ENCODE assay signal across 25 cellular contexts in genomic region chr6:37321101-37321500, GRCh38. TPM values are rescaled to one million over a fixed set of nuclear protein-coding genes. Genes with fewer than 3 reads are reported as not detected.
DNase-seq lines count a peak whose midpoint lies in the region; ATAC-seq, FAIRE-seq and TF ChIP-seq lines count a peak whose summit lies in the region.
"Had no signal": no experiment of that assay in that cellular context is flagged by ENCODE, and none has a peak within 500 bp of the region (broad histone marks: within the 10 kb centered on the region; RNA-seq: fewer than 3 reads in every experiment).

No MANE protein-coding gene starts in this region.

- H3K27me3 ChIP-seq in HepG2 (ENCODE audit: control insufficient read depth in 1 of 2, insufficient read depth in 2 of 2, low read length in 2 of 2), result no peaks in the 10 kb centered on the region
- H3K27me3 ChIP-seq in right lobe of liver, result no peaks in the 10 kb centered on the region
- H3K27me3 ChIP-seq in left ventricle myocardium inferior (ENCODE audit: low read depth), result no peaks in the 10 kb centered on the region
- H3K27me3 ChIP-seq: brain microvascular endothelial cell had no signal

- TF ChIP-seq POLR2A in HepG2 (IDR thresholded peaks at IDR 0.05; ENCODE audit: insufficient read depth in 1 of 2, low read depth in 2 of 2, low read length in 2 of 2) (no peak), right lobe of liver (IDR thresholded peaks at IDR 0.05) (no peak)

- CTCF ChIA-PET in HepG2 (lab: Yijun Ruan, JAX; ENCODE audit: low intra/inter-chr PET ratio, low total read pairs), result no interaction called here

- H3K4me3 ChIP-seq in HepG2 (replicated peaks in 1 of 3; ENCODE audit: insufficient read depth in 1 of 3, low read depth in 2 of 3, low read length in 3 of 3), result no peak overlapping the region
- H3K4me3 ChIP-seq in right lobe of liver, result no peak overlapping the region
- no peak overlapping the region for H3K4me3 ChIP-seq in left ventricle myocardium inferior

- H3K27ac Mint-ChIP-seq in glutamatergic neuron (ENCODE audit: unreplicated experiment), result no peak overlapping the region
- H3K27ac Mint-ChIP-seq: activated naive CD8-positive, alpha-beta T cell treated with anti-CD3 and anti-CD28 coated beads, Interleukin-2, amount 50 U/mL, for 24 hours; dendritic cell treated with granulocyte-macrophage colony-stimulating factor and Interleukin-4, amounts not matched to agents 40 ng/mL and 50 ng/mL, for 4 days; WTC11 had no signal

- peaks cover 34% of the 10 kb centered on the region for H3K4me1 ChIP-seq in HepG2 (ENCODE audit: insufficient read depth, low read length)
- peaks cover 0 to 20% (median 10%) of the 10 kb centered on the region in 4 donors for H3K4me1 ChIP-seq in right lobe of liver
- H3K4me1 ChIP-seq in left ventricle myocardium inferior, result peaks cover 47% of the 10 kb centered on the region

- H3K9ac ChIP-seq in HepG2 (ENCODE audit: insufficient read depth, low read depth, low read length), result no peak overlapping the region
- H3K9ac ChIP-seq: SK-N-SH had no signal

- H3K9me3 ChIP-seq in HepG2 (ENCODE audit: low read length), result no peaks in the 10 kb centered on the region
- H3K9me3 ChIP-seq in right lobe of liver, result no peaks in the 10 kb centered on the region
- H3K9me3 ChIP-seq in left ventricle myocardium inferior (replicated peaks), result no peaks in the 10 kb centered on the region
- H3K9me3 ChIP-seq: SK-N-SH had no signal

- H3K4me3 Mint-ChIP-seq in glutamatergic neuron (ENCODE audit: unreplicated experiment), result no peak overlapping the region
- H3K4me3 Mint-ChIP-seq: activated naive CD8-positive, alpha-beta T cell treated with anti-CD3 and anti-CD28 coated beads, Interleukin-2, amount 50 U/mL, for 24 hours; dendritic cell treated with granulocyte-macrophage colony-stimulating factor and Interleukin-4, amounts not matched to agents 40 ng/mL and 50 ng/mL, for 4 days; WTC11 had no signal

- FAIRE-seq in HepG2 (lab: Jason Lieb, UNC), result no peak
- FAIRE-seq: GM12891, H54, urothelium cell line had no signal

- no peak overlapping the region for H2AFZ ChIP-seq in HepG2 (ENCODE audit: low read length)

- in situ Hi-C loops in HepG2 (cut with HindIII; ENCODE audit: extremely low pct_ligation_motif_present, low pct_unique_long_range_greater_than_20kb), result no loop called here

- peaks cover 18% of the 10 kb centered on the region for H3K4me1 Mint-ChIP-seq in glutamatergic neuron (ENCODE audit: low read depth, unreplicated experiment)

- no peaks in the 10 kb centered on the region for H3K36me3 Mint-ChIP-seq in glutamatergic neuron (ENCODE audit: unreplicated experiment)

- H3K36me3 ChIP-seq in HepG2 (replicated peaks in 1 of 2; ENCODE audit: control insufficient read depth in 1 of 2, insufficient read depth in 2 of 2, low read length in 2 of 2) (peaks cover 20 to 51% of the 10 kb centered on the region in 2 experiments), right lobe of liver (peaks cover 0 to 41% (median 10%) of the 10 kb centered on the region in 4 donors), left ventricle myocardium inferior (peaks cover 55% of the 10 kb centered on the region)

- POLR2A ChIA-PET in HepG2 (lab: Yijun Ruan, JAX), result no interaction called here

- DNase-seq in HepG2 (ENCODE audit: low spot score) (no peak), right lobe of liver (no peak), amniotic epithelial cell (ENCODE audit: low read depth) (peak; percentile 13), left ventricle myocardium inferior (no peak), glutamatergic neuron (no peak), NCI-H2227 (lab: John Stamatoyannopoulos, UW; ENCODE audit: unreplicated experiment) (no peak)
- DNase-seq: activated CD4-positive, alpha-beta T cell treated with anti-CD3 and anti-CD28 coated beads, Interleukin-2, amount 50 U/mL, for 4 hours; activated CD8-positive, alpha-beta memory T cell treated with anti-CD3 and anti-CD28 coated beads, Interleukin-2, amount 50 U/mL, for 4 hours; activated effector memory CD4-positive, alpha-beta T cell treated with anti-CD3 and anti-CD28 coated beads, Interleukin-2, amount 50 U/mL, for 16 hours; activated naive CD8-positive, alpha-beta T cell treated with anti-CD3 and anti-CD28 coated beads, Interleukin-2, amount 50 U/mL, for 24 hours; brain microvascular endothelial cell; left cardiac atrium; naive B cell; NCI-H1436; NCI-H526; nucleus accumbens; SK-N-SH; stimulated activated naive CD4-positive, alpha-beta T cell; T-helper 9 cell had no signal

- intact Hi-C loops in HepG2 (cut with micrococcal nuclease; ENCODE audit: unreplicated experiment), result no loop called here
- intact Hi-C loops in right lobe of liver (cut with DNase I), result loop anchor here in 1 of 2 donors (10.0 kb wide), 1 partner anchor 374 kb away; the partner anchor contains the start of gene MDGA1
- intact Hi-C loops in left ventricle myocardium inferior (cut with micrococcal nuclease), result no loop called here

- H4K20me1 ChIP-seq in HepG2 (ENCODE audit: insufficient read depth, low read length), result no peaks in the 10 kb centered on the region

- TF ChIP-seq CTCF in HepG2 (CRISPR knock-in tag; IDR thresholded peaks at IDR 0.05) (no peak), right lobe of liver (IDR thresholded peaks at IDR 0.05) (no peak), left ventricle myocardium inferior (IDR thresholded peaks at IDR 0.05; ENCODE audit: borderline replicate concordance) (no peak), glutamatergic neuron (IDR thresholded peaks at IDR 0.05; ENCODE audit: partially characterized antibody, unreplicated experiment) (no peak)

- ATAC-seq in HepG2 (no peak), right lobe of liver (no peak), GM18517 (IDR thresholded peaks at IDR 0.05; ENCODE audit: unreplicated experiment) (no peak)
- ATAC-seq: activated naive CD8-positive, alpha-beta T cell treated with anti-CD3 and anti-CD28 coated beads, Interleukin-2, amount 50 U/mL, for 24 hours; WTC11 had no signal

- no peak for TF ChIP-seq RAD21 in HepG2 (CRISPR knock-in tag; IDR thresholded peaks at IDR 0.05)

- no peak overlapping the region for H3K4me2 ChIP-seq in HepG2 (ENCODE audit: low read depth, low read length)
- H3K4me2 ChIP-seq: SK-N-SH had no signal

- BruUV-seq in HepG2 (replicated peaks; lab: Mats Ljungman, UMichigan), result no TSS peak

- H3K27ac ChIP-seq in HepG2 (ENCODE audit: extremely low read length, insufficient read depth, low read length), result no peak overlapping the region
- no peak overlapping the region for H3K27ac ChIP-seq in right lobe of liver
- H3K27ac ChIP-seq in left ventricle myocardium inferior (replicated peaks), result peak overlapping the region; percentile 62
- H3K27ac ChIP-seq: brain microvascular endothelial cell had no signal

- no peaks in the 10 kb centered on the region for H3K27me3 Mint-ChIP-seq in glutamatergic neuron (ENCODE audit: unreplicated experiment)
- H3K27me3 Mint-ChIP-seq: activated naive CD8-positive, alpha-beta T cell treated with anti-CD3 and anti-CD28 coated beads, Interleukin-2, amount 50 U/mL, for 24 hours; dendritic cell treated with granulocyte-macrophage colony-stimulating factor and Interleukin-4, amounts not matched to agents 40 ng/mL and 50 ng/mL, for 4 days; naive B cell had no signal

- H3K79me2 ChIP-seq in HepG2 (ENCODE audit: insufficient read depth, low read length), result no peaks in the 10 kb centered on the region

- H3K9me3 Mint-ChIP-seq in glutamatergic neuron (ENCODE audit: unreplicated experiment), result peaks cover 2% of the 10 kb centered on the region
- H3K9me3 Mint-ChIP-seq: activated naive CD8-positive, alpha-beta T cell treated with anti-CD3 and anti-CD28 coated beads, Interleukin-2, amount 50 U/mL, for 24 hours; dendritic cell treated with granulocyte-macrophage colony-stimulating factor and Interleukin-4, amounts not matched to agents 40 ng/mL and 50 ng/mL, for 4 days; naive B cell; WTC11 had no signal

- TF ChIP-seq EP300 in HepG2 (IDR thresholded peaks at IDR 0.05; ENCODE audit: low read depth in 2 of 2, low read length in 2 of 2), result no peak
- no peak for TF ChIP-seq EP300 in HepG2 (CRISPR knock-in tag; IDR thresholded peaks at IDR 0.05; ENCODE audit: borderline replicate concordance)

TF ChIP-seq in HepG2, 621 proteins besides CTCF, POLR2A, EP300 and RAD21 (continues in another document):
- no peak for TF ChIP-seq ETV5 (CRISPR knock-in tag; IDR thresholded peaks at IDR 0.05; ENCODE audit: borderline replicate concordance)
- peak; percentile 28 for TF ChIP-seq TEAD3 (CRISPR knock-in tag; optimal IDR thresholded peaks at IDR 0.05; ENCODE audit: borderline replicate concordance)

RNA-seq across cellular contexts. Expression of gene RNF8, which starts 32.7 kb away (rescaled TPM):
- total RNA-seq in HepG2 (2016; rRNA removed; fragmentation: Illumina TruSeq; extraction: Trizol) (47.6 and 65.7 TPM in 2 replicates), right lobe of liver (1 to 10 TPM; 4.3 to 7.1 (median 6.1) TPM), left ventricle myocardium inferior (16.1 TPM), glutamatergic neuron (ENCODE audit: unreplicated experiment) (21.0 TPM)
- total RNA-seq in HepG2 (2016; cell fraction: cytosol; rRNA removed; fragmentation: Illumina TruSeq; extraction: Trizol; ENCODE audit: low read depth), result 16.8 and 18.5 TPM in 2 replicates
- total RNA-seq in HepG2 (2016; cell fraction: insoluble cytoplasmic fraction; rRNA removed; fragmentation: Illumina TruSeq; extraction: Trizol), result 50.2 and 62.5 TPM in 2 replicates
- 49.0 and 52.6 TPM in 2 replicates for total RNA-seq in HepG2 (2016; cell fraction: membrane; rRNA removed; fragmentation: Illumina TruSeq; extraction: Trizol)
- total RNA-seq in HepG2 (2016; cell fraction: nucleus; rRNA removed; fragmentation: Illumina TruSeq; extraction: Trizol), result 23.5 and 26.1 TPM in 2 replicates
- 18.1 and 21.8 TPM in 2 replicates for polyA plus RNA-seq in HepG2 (2011; rRNA removed)
- polyA plus RNA-seq in HepG2 (2011; cell fraction: cytosol; rRNA removed), result 14.6 and 17.3 TPM in 2 replicates
- polyA plus RNA-seq in HepG2 (2011; cell fraction: nucleus; rRNA removed), result 9.4 and 14.3 TPM in 2 replicates
- 24.3 and 28.0 TPM in 2 replicates for polyA plus RNA-seq in HepG2 (2012)
- polyA plus RNA-seq in HepG2 (2016; cell fraction: cytosol; fragmentation: Illumina TruSeq; extraction: Trizol; ENCODE audit: low read depth), result 17.6 and 20.1 TPM in 2 replicates
- polyA plus RNA-seq in HepG2 (2016; cell fraction: insoluble cytoplasmic fraction; fragmentation: Illumina TruSeq; extraction: Trizol; ENCODE audit: low read depth), result 63.7 and 63.8 TPM in 2 replicates
- polyA plus RNA-seq in HepG2 (2016; cell fraction: membrane; fragmentation: Illumina TruSeq; extraction: Trizol; ENCODE audit: low read depth), result 35.4 and 37.9 TPM in 2 replicates
- 31.4 and 32.1 TPM in 2 replicates for polyA plus RNA-seq in HepG2 (2016; cell fraction: nucleus; fragmentation: Illumina TruSeq; extraction: Trizol; ENCODE audit: insufficient read depth, low read depth)
- 3.9 and 9.7 TPM in 2 replicates for polyA minus RNA-seq in HepG2 (2011; rRNA and poly(A)+ RNA removed; ENCODE audit: low replicate concordance)
- polyA minus RNA-seq in HepG2 (2011; cell fraction: cytosol; rRNA and poly(A)+ RNA removed), result 11.1 and 11.7 TPM in 2 replicates
- 15.8 and 22.9 TPM in 2 replicates for polyA minus RNA-seq in HepG2 (2011; cell fraction: nucleus; rRNA and poly(A)+ RNA removed)
